In genomic region chr7:103632972-103633371, GRCh38 we compare ENCODE assay signal across 23 cellular contexts.
DNase-seq lines count a peak whose midpoint lies in the region; ATAC-seq, FAIRE-seq and TF ChIP-seq lines count a peak whose summit lies in the region.
"Had no signal": no experiment of that assay in that cellular context is flagged by ENCODE, and none has a peak within 500 bp of the region (broad histone marks: within the 10 kb centered on the region; RNA-seq: fewer than 3 reads in every experiment).

No MANE protein-coding gene starts in this region.

- FAIRE-seq in urothelium cell line (lab: Jason Lieb, UNC) = no peak
- FAIRE-seq: GM19239 had no signal

- DNase-seq in EL = peak; percentile 68
- DNase-seq in M059J (ENCODE audit: low read depth) = peak; percentile 38
- DNase-seq in choroid plexus epithelial cell (ENCODE audit: low read depth) = peak; percentile 51
- peak; percentile 71 for DNase-seq in iris pigment epithelial cell (ENCODE audit: low read depth)
- DNase-seq in urothelium cell line (ENCODE audit: low spot score) = no peak
- DNase-seq in brain microvascular endothelial cell = no peak
- no peak for DNase-seq in right lobe of liver
- no peak for DNase-seq in hepatocyte (ENCODE audit: low spot score)
- DNase-seq: activated CD4-positive, alpha-beta T cell treated with anti-CD3 and anti-CD28 coated beads for 36 hours; activated CD8-positive, alpha-beta memory T cell treated with anti-CD3 and anti-CD28 coated beads for 24 hours; activated naive CD4-positive, alpha-beta T cell treated with anti-CD3 and anti-CD28 coated beads for 36 hours; activated T-cell treated with anti-CD3 and anti-CD28 coated beads, Interleukin-2, amount 50 U/mL, for 4 hours; amygdala; C1 segment of cervical spinal cord; NCI-H1105 treated with DMSO at 0.1 percent for 48 hours; NCI-H2081 treated with DMSO at 0.1 percent for 48 hours; NCI-H446 treated with DMSO at 0.1 percent for 48 hours had no signal

- H3K36me3 ChIP-seq in brain microvascular endothelial cell (replicated peaks) (no peaks in the 10 kb centered on the region), right lobe of liver (no peaks in the 10 kb centered on the region), hepatocyte (replicated peaks; ENCODE audit: insufficient read depth, low read depth) (no peaks in the 10 kb centered on the region)
- H3K36me3 ChIP-seq: neural progenitor cell, SJSA1 had no signal

- no peak for TF ChIP-seq CTCF in choroid plexus epithelial cell (conservative IDR thresholded peaks at IDR 0.05; ENCODE audit: low read depth, low read length)
- TF ChIP-seq CTCF in brain microvascular endothelial cell (IDR thresholded peaks at IDR 0.05; ENCODE audit: low read depth, low read length, missing control alignments) = no peak
- TF ChIP-seq CTCF in right lobe of liver (IDR thresholded peaks at IDR 0.05) = no peak
- no peak for TF ChIP-seq CTCF in hepatocyte (IDR thresholded peaks at IDR 0.05; ENCODE audit: poor library complexity)

- no peak overlapping the region for H3K4me3 ChIP-seq in choroid plexus epithelial cell (ENCODE audit: low read depth, low read length)
- no peak overlapping the region for H3K4me3 ChIP-seq in brain microvascular endothelial cell (ENCODE audit: low read depth, low read length)
- H3K4me3 ChIP-seq in right lobe of liver = no peak overlapping the region
- H3K4me3 ChIP-seq in hepatocyte = no peak overlapping the region
- H3K4me3 ChIP-seq: lung, neural progenitor cell, SJSA1 had no signal

- no peaks in the 10 kb centered on the region for H4K20me1 ChIP-seq in hepatocyte (ENCODE audit: insufficient read depth, poor library complexity, severe bottlenecking)

- H3K79me2 ChIP-seq in hepatocyte = no peaks in the 10 kb centered on the region

- no peak for ATAC-seq in right lobe of liver
- ATAC-seq: activated CD4-positive, alpha-beta T cell treated with anti-CD3 and anti-CD28 coated beads for 36 hours; activated T-cell treated with anti-CD3 and anti-CD28 coated beads, Interleukin-2, amount 50 U/mL, for 4 hours; sciatic nerve had no signal

- in situ Hi-C loops in brain microvascular endothelial cell (cut with HindIII; ENCODE audit: low pct_ligation_motif_present, low sequenced_read_pairs) = no loop called here

- H3K27ac ChIP-seq in brain microvascular endothelial cell = no peak overlapping the region
- H3K27ac ChIP-seq in right lobe of liver = no peak overlapping the region
- H3K27ac ChIP-seq in hepatocyte = no peak overlapping the region
- H3K27ac ChIP-seq: HL-60, neural progenitor cell, SJSA1 had no signal

- TF ChIP-seq POLR2A in right lobe of liver (IDR thresholded peaks at IDR 0.05) = no peak

- no peak overlapping the region for H2AFZ ChIP-seq in hepatocyte
- H2AFZ ChIP-seq: neural progenitor cell had no signal

- no peak overlapping the region for H3K4me2 ChIP-seq in hepatocyte
- H3K4me2 ChIP-seq: neural progenitor cell had no signal

- H3K9me3 ChIP-seq in right lobe of liver = no peaks in the 10 kb centered on the region
- no peaks in the 10 kb centered on the region for H3K9me3 ChIP-seq in hepatocyte (ENCODE audit: low read depth)
- H3K9me3 ChIP-seq: SJSA1 had no signal

- H3K9me2 ChIP-seq in hepatocyte (replicated peaks; ENCODE audit: insufficient read depth) = no peaks in the 10 kb centered on the region

- WGBS in right lobe of liver (ENCODE audit: insufficient coverage, low coverage, low lambda C conversion rate, missing lambda C conversion rate) = 94% methylated on average over 1 of the region's 1 CpG
- WGBS in hepatocyte (ENCODE audit: low lambda C conversion rate, missing lambda C conversion rate) = 98% methylated on average over 1 of the region's 1 CpG

- no peaks in the 10 kb centered on the region for H3K27me3 ChIP-seq in brain microvascular endothelial cell (replicated peaks)
- no peaks in the 10 kb centered on the region for H3K27me3 ChIP-seq in right lobe of liver
- no peaks in the 10 kb centered on the region for H3K27me3 ChIP-seq in hepatocyte
- H3K27me3 ChIP-seq: neural progenitor cell, SJSA1 had no signal

- intact Hi-C loops in right lobe of liver (cut with DNase I) = no loop called here

- H3K4me1 ChIP-seq in right lobe of liver (no peaks in the 10 kb centered on the region), hepatocyte (ENCODE audit: insufficient read depth) (no peaks in the 10 kb centered on the region)
- H3K4me1 ChIP-seq: neural progenitor cell had no signal

Comparison
In these comparisons a context has a peak if more than half of its experiments do, and no peak if none do; other contexts are left out.
1. DNase-seq: peak in EL (single experiment), M059J (single experiment), choroid plexus epithelial cell (single experiment) and iris pigment epithelial cell (single experiment); none in urothelium cell line (single experiment), brain microvascular endothelial cell (single experiment), right lobe of liver (0 of 3) and hepatocyte (single experiment).